ENCODE assay signal across 1 cellular context in the genomic region with DNA sequence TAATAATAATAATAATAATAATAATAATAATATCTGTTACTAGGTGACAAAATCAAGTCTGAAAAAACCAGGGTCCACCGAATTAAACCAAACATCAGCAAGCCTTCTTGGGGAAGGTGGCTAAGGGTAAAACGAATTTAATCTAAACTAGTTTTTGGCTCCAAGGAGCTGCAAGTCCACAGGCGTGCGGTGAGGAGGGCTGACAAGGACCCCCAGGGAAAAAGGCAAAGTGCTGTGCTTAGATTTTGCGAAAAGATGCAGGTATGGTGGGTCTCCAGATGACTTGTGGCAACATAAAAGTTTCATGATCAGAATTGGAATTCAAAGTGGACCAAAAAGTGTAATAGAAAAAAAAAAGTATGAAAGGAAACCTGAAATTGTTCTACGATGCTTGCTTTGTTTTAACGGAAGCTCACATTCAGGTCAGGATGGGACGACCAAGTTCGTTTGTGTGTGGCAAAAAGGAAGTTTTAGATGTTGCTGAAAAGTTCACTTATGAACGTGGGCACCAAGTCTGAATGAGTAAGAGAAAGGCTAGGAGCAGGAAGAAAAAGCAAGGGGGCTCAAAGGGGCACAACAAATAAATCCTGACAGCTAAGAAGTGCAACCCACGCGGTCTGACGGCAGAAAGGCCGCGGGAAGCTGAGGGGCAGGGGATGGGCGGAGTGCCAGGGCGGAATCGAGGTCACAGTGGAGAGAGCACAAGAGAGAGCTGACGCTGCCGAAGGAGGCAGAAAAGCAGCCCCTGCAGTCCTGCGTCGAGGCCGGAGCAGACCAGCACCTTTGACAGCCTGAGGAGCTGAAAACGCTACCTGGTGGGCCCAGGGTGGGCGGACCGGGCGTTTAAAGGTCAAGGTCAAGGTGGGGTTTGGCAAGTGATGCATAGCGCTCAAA.
TF ChIP-seq lines count a peak whose summit lies in the region.

No MANE protein-coding gene starts in this region.

TF ChIP-seq in GM12878, 131 proteins besides CTCF, POLR2A, EP300 and RAD21 (continues in another document):
- TF ChIP-seq, protein P1, sequence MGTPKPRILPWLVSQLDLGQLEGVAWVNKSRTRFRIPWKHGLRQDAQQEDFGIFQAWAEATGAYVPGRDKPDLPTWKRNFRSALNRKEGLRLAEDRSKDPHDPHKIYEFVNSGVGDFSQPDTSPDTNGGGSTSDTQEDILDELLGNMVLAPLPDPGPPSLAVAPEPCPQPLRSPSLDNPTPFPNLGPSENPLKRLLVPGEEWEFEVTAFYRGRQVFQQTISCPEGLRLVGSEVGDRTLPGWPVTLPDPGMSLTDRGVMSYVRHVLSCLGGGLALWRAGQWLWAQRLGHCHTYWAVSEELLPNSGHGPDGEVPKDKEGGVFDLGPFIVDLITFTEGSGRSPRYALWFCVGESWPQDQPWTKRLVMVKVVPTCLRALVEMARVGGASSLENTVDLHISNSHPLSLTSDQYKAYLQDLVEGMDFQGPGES (IDR thresholded peaks at IDR 0.05) = no peak
- TF ChIP-seq SMC3 (IDR thresholded peaks at IDR 0.05; ENCODE audit: borderline replicate concordance, low read length) (no peak), BHLHE40 (IDR thresholded peaks at IDR 0.05; ENCODE audit: borderline replicate concordance in 1 of 2, low read depth in 2 of 2, low read length in 1 of 2) (no peak), CREB1 (IDR thresholded peaks at IDR 0.05; ENCODE audit: low read depth) (peak; percentile 55; the same call in 1 of the 2 replicates), HCFC1 (IDR thresholded peaks at IDR 0.05; ENCODE audit: low read length) (no peak), TCF12 (IDR thresholded peaks at IDR 0.05; ENCODE audit: low read depth, low read length) (0 out of 2 replicates have a peak, but pooled peaks have one; percentile 25), MXI1 (IDR thresholded peaks at IDR 0.05; ENCODE audit: low read depth, low read length) (peak; percentile 82), CREM (IDR thresholded peaks at IDR 0.05; ENCODE audit: low read depth) (no peak), EED (IDR thresholded peaks at IDR 0.05; ENCODE audit: low read depth) (no peak), KAT2A (conservative IDR thresholded peaks at IDR 0.05; ENCODE audit: control insufficient read depth, low read depth, low read length) (no peak), CBX5 (IDR thresholded peaks at IDR 0.05; ENCODE audit: low read depth) (no peak), TAF1 (IDR thresholded peaks at IDR 0.05; ENCODE audit: borderline replicate concordance, low read depth, low read length) (peak; percentile 60; the same call in 1 of the 2 replicates), MEF2B (IDR thresholded peaks at IDR 0.05; ENCODE audit: partially characterized antibody, poor library complexity, severe bottlenecking) (no peak), RBBP5 (conservative IDR thresholded peaks at IDR 0.05) (no peak), BMI1 (IDR thresholded peaks at IDR 0.05; ENCODE audit: borderline replicate concordance) (no peak), SMAD1 (IDR thresholded peaks at IDR 0.05; ENCODE audit: low read depth, partially characterized antibody) (no peak), SMARCA5 (IDR thresholded peaks at IDR 0.05) (no peak), MYB (IDR thresholded peaks at IDR 0.05; ENCODE audit: borderline replicate concordance, low read depth, low read length) (no peak), KLF5 (IDR thresholded peaks at IDR 0.05; ENCODE audit: partially characterized antibody) (no peak), YY1 (IDR thresholded peaks at IDR 0.05; ENCODE audit: low read depth, low read length) (no peak; the same call in 1 of the 2 replicates), POU2F2 (IDR thresholded peaks at IDR 0.05; ENCODE audit: borderline replicate concordance, low read depth, low read length) (peak; percentile 39; the same call in 1 of the 3 replicates), CHD1 (IDR thresholded peaks at IDR 0.05; ENCODE audit: low read depth, low read length) (no peak), STAT3 (IDR thresholded peaks at IDR 0.05; ENCODE audit: low read depth, low read length) (no peak), NFYA (IDR thresholded peaks at IDR 0.05; ENCODE audit: borderline replicate concordance, low read depth, low read length) (no peak), ZNF207 (IDR thresholded peaks at IDR 0.05; ENCODE audit: borderline replicate concordance) (no peak), MYC (IDR thresholded peaks at IDR 0.05; ENCODE audit: insufficient read depth, insufficient read length, insufficient replicate concordance, low read length, severe bottlenecking) (peak; percentile 69), SP1 (IDR thresholded peaks at IDR 0.05; ENCODE audit: low read depth, low read length) (no peak), WRNIP1 (IDR thresholded peaks at IDR 0.05; ENCODE audit: borderline replicate concordance, low read depth, low read length) (no peak), FOXK2 (IDR thresholded peaks at IDR 0.05) (no peak)
- TF ChIP-seq, protein P2, sequence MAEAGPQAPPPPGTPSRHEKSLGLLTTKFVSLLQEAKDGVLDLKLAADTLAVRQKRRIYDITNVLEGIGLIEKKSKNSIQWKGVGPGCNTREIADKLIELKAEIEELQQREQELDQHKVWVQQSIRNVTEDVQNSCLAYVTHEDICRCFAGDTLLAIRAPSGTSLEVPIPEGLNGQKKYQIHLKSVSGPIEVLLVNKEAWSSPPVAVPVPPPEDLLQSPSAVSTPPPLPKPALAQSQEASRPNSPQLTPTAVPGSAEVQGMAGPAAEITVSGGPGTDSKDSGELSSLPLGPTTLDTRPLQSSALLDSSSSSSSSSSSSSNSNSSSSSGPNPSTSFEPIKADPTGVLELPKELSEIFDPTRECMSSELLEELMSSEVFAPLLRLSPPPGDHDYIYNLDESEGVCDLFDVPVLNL (IDR thresholded peaks at IDR 0.05; ENCODE audit: low read depth, low read length) = no peak
- TF ChIP-seq, protein P3, sequence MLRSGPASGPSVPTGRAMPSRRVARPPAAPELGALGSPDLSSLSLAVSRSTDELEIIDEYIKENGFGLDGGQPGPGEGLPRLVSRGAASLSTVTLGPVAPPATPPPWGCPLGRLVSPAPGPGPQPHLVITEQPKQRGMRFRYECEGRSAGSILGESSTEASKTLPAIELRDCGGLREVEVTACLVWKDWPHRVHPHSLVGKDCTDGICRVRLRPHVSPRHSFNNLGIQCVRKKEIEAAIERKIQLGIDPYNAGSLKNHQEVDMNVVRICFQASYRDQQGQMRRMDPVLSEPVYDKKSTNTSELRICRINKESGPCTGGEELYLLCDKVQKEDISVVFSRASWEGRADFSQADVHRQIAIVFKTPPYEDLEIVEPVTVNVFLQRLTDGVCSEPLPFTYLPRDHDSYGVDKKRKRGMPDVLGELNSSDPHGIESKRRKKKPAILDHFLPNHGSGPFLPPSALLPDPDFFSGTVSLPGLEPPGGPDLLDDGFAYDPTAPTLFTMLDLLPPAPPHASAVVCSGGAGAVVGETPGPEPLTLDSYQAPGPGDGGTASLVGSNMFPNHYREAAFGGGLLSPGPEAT (IDR thresholded peaks at IDR 0.05; ENCODE audit: low read depth) = no peak; the same call in 1 of the 2 replicates
- TF ChIP-seq, protein P4, sequence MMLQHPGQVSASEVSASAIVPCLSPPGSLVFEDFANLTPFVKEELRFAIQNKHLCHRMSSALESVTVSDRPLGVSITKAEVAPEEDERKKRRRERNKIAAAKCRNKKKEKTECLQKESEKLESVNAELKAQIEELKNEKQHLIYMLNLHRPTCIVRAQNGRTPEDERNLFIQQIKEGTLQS (IDR thresholded peaks at IDR 0.05; ENCODE audit: borderline replicate concordance, extremely low read depth, low read depth, low read length) = no peak
- TF ChIP-seq, protein P5, sequence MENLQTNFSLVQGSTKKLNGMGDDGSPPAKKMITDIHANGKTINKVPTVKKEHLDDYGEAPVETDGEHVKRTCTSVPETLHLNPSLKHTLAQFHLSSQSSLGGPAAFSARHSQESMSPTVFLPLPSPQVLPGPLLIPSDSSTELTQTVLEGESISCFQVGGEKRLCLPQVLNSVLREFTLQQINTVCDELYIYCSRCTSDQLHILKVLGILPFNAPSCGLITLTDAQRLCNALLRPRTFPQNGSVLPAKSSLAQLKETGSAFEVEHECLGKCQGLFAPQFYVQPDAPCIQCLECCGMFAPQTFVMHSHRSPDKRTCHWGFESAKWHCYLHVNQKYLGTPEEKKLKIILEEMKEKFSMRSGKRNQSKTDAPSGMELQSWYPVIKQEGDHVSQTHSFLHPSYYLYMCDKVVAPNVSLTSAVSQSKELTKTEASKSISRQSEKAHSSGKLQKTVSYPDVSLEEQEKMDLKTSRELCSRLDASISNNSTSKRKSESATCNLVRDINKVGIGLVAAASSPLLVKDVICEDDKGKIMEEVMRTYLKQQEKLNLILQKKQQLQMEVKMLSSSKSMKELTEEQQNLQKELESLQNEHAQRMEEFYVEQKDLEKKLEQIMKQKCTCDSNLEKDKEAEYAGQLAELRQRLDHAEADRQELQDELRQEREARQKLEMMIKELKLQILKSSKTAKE (IDR thresholded peaks at IDR 0.05; ENCODE audit: low read depth, poor library complexity, severe bottlenecking) = no peak
- TF ChIP-seq, protein P6, sequence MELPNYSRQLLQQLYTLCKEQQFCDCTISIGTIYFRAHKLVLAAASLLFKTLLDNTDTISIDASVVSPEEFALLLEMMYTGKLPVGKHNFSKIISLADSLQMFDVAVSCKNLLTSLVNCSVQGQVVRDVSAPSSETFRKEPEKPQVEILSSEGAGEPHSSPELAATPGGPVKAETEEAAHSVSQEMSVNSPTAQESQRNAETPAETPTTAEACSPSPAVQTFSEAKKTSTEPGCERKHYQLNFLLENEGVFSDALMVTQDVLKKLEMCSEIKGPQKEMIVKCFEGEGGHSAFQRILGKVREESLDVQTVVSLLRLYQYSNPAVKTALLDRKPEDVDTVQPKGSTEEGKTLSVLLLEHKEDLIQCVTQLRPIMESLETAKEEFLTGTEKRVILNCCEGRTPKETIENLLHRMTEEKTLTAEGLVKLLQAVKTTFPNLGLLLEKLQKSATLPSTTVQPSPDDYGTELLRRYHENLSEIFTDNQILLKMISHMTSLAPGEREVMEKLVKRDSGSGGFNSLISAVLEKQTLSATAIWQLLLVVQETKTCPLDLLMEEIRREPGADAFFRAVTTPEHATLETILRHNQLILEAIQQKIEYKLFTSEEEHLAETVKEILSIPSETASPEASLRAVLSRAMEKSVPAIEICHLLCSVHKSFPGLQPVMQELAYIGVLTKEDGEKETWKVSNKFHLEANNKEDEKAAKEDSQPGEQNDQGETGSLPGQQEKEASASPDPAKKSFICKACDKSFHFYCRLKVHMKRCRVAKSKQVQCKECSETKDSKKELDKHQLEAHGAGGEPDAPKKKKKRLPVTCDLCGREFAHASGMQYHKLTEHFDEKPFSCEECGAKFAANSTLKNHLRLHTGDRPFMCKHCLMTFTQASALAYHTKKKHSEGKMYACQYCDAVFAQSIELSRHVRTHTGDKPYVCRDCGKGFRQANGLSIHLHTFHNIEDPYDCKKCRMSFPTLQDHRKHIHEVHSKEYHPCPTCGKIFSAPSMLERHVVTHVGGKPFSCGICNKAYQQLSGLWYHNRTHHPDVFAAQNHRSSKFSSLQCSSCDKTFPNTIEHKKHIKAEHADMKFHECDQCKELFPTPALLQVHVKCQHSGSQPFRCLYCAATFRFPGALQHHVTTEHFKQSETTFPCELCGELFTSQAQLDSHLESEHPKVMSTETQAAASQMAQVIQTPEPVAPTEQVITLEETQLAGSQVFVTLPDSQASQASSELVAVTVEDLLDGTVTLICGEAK (IDR thresholded peaks at IDR 0.05; ENCODE audit: borderline replicate concordance) = no peak
- TF ChIP-seq, protein P7, sequence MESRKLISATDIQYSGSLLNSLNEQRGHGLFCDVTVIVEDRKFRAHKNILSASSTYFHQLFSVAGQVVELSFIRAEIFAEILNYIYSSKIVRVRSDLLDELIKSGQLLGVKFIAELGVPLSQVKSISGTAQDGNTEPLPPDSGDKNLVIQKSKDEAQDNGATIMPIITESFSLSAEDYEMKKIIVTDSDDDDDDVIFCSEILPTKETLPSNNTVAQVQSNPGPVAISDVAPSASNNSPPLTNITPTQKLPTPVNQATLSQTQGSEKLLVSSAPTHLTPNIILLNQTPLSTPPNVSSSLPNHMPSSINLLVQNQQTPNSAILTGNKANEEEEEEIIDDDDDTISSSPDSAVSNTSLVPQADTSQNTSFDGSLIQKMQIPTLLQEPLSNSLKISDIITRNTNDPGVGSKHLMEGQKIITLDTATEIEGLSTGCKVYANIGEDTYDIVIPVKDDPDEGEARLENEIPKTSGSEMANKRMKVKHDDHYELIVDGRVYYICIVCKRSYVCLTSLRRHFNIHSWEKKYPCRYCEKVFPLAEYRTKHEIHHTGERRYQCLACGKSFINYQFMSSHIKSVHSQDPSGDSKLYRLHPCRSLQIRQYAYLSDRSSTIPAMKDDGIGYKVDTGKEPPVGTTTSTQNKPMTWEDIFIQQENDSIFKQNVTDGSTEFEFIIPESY (IDR thresholded peaks at IDR 0.05) = no peak
- TF ChIP-seq, protein P8, sequence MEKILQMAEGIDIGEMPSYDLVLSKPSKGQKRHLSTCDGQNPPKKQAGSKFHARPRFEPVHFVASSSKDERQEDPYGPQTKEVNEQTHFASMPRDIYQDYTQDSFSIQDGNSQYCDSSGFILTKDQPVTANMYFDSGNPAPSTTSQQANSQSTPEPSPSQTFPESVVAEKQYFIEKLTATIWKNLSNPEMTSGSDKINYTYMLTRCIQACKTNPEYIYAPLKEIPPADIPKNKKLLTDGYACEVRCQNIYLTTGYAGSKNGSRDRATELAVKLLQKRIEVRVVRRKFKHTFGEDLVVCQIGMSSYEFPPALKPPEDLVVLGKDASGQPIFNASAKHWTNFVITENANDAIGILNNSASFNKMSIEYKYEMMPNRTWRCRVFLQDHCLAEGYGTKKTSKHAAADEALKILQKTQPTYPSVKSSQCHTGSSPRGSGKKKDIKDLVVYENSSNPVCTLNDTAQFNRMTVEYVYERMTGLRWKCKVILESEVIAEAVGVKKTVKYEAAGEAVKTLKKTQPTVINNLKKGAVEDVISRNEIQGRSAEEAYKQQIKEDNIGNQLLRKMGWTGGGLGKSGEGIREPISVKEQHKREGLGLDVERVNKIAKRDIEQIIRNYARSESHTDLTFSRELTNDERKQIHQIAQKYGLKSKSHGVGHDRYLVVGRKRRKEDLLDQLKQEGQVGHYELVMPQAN (conservative IDR thresholded peaks at IDR 0.05) = peak; percentile 18; the same call in 1 of the 2 replicates
- TF ChIP-seq, protein P9, sequence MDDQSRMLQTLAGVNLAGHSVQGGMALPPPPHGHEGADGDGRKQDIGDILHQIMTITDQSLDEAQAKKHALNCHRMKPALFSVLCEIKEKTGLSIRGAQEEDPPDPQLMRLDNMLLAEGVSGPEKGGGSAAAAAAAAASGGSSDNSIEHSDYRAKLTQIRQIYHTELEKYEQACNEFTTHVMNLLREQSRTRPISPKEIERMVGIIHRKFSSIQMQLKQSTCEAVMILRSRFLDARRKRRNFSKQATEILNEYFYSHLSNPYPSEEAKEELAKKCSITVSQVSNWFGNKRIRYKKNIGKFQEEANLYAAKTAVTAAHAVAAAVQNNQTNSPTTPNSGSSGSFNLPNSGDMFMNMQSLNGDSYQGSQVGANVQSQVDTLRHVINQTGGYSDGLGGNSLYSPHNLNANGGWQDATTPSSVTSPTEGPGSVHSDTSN (IDR thresholded peaks at IDR 0.05; ENCODE audit: insufficient replicate concordance, low read depth, low read length) = no peak
- TF ChIP-seq, protein P10, sequence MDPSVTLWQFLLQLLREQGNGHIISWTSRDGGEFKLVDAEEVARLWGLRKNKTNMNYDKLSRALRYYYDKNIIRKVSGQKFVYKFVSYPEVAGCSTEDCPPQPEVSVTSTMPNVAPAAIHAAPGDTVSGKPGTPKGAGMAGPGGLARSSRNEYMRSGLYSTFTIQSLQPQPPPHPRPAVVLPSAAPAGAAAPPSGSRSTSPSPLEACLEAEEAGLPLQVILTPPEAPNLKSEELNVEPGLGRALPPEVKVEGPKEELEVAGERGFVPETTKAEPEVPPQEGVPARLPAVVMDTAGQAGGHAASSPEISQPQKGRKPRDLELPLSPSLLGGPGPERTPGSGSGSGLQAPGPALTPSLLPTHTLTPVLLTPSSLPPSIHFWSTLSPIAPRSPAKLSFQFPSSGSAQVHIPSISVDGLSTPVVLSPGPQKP (IDR thresholded peaks at IDR 0.05; ENCODE audit: low read depth, low read length) = no peak
